In the genomic region with DNA sequence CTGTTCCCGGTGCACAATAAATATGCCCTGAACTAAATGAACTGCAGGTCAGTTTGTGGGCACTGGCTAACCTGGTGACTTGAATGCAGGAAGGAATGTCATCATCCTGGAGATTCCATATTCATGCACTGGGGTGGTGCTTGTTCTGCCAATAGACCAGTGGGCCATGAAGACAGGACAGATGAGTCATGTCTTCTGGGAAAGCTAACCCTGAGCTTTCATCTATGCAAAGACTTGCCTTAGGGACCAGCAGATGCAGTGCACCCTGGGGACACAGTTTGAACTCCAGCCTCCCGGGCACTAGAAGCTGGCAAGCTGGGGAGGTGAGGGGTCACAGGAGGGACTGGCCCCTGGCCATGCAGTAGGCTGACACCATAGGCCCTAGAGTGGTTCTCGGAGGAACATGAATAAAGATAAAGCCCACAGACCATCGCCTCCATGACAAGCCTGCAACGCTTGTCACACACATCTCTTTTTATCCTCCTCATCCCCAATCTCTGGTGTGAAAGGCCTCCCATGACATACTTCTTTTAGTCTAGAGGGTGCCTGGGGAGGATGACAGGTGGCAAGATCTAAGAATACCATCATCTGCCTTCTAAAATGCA, we compare ENCODE assay signal across 30 cellular contexts.
A peak's percentile ranks its signal among the peaks of the same experiment; 100 is the strongest.
DNase-seq lines count a peak whose midpoint lies in the region; ATAC-seq and TF ChIP-seq lines count a peak whose summit lies in the region.
"Had no signal": no experiment of that assay in that cellular context is flagged by ENCODE, and none has a peak within 500 bp of the region (broad histone marks: within the 10 kb centered on the region; RNA-seq: fewer than 3 reads in every experiment).

No MANE protein-coding gene starts in this region.

- peaks cover 4% of the 10 kb centered on the region for H3K27me3 Mint-ChIP-seq in brain

- CTCF ChIA-PET in GM10248 (lab: Yijun Ruan, JAX), result no interaction called here

- TF ChIP-seq CTCF in brain (conservative IDR thresholded peaks at IDR 0.05) (no peak), GM10248 (IDR thresholded peaks at IDR 0.05; ENCODE audit: control extremely low read depth, extremely low read depth, low read depth, missing control alignments) (no peak)

- peaks cover 51% of the 10 kb centered on the region for H3K4me1 Mint-ChIP-seq in brain

- no peaks in the 10 kb centered on the region for H3K9me3 Mint-ChIP-seq in brain
- H3K9me3 Mint-ChIP-seq: activated naive CD4-positive, alpha-beta T cell treated with anti-CD3 and anti-CD28 coated beads for 36 hours had no signal

- no peak for ATAC-seq in Right ventricle myocardium inferior
- no peak for ATAC-seq in HG03025 (IDR thresholded peaks at IDR 0.05; ENCODE audit: low FRiP score, unreplicated experiment)
- ATAC-seq: left colon, PC-3 had no signal

- POLR2A ChIA-PET in GM10248 (lab: Yijun Ruan, JAX), result no interaction called here

- no peak overlapping the region for H3K4me3 Mint-ChIP-seq in brain
- H3K4me3 Mint-ChIP-seq: activated naive CD4-positive, alpha-beta T cell treated with anti-CD3 and anti-CD28 coated beads for 36 hours had no signal

- no peaks in the 10 kb centered on the region for H3K36me3 Mint-ChIP-seq in brain

- DNase-seq in Right ventricle myocardium inferior (ENCODE audit: missing footprints) (peak; percentile 40), cardiac septum (ENCODE audit: low spot score) (no peak), kidney tubule cell (ENCODE audit: low spot score) (peak; percentile 89), NCI-H2029 treated with DMSO at 0.1 percent for 48 hours (lab: John Stamatoyannopoulos, UW) (no peak), KG1 (lab: John Stamatoyannopoulos, UW) (no peak), GM10248 (ENCODE audit: extremely low spot score) (no peak)
- DNase-seq: activated CD4-positive, alpha-beta T cell treated with anti-CD3 and anti-CD28 coated beads for 48 hours; activated naive CD4-positive, alpha-beta T cell treated with anti-CD3 and anti-CD28 coated beads for 36 hours; activated T-cell treated with anti-CD3 and anti-CD28 coated beads, Interleukin-2, amount 50 U/mL, for 48 hours; adrenal gland; BE2C; brain microvascular endothelial cell; DMS79; GF-D8; left colon; mesenchymal stem cell; NCI-H1048; NCI-H1694; NCI-H510A treated with DMSO at 0.1 percent for 48 hours; NK-92 treated with Interleukin-12 subunit alpha and Interleukin-12 subunit beta, amount 100 ng/mL, for 24 hours; PC-3; SHP77; sigmoid colon; stimulated activated CD4-positive, alpha-beta T cell treated with anti-CD3 and anti-CD28 coated beads, Interleukin-4, amount 100 ng/mL, for 4 hours; stimulated activated naive CD4-positive, alpha-beta T cell treated with Interleukin-2 at 50 U/mL for 16 hours; T-helper 9 cell; testis had no signal

- intact Hi-C loops in Right ventricle myocardium inferior (cut with DNase I) (no loop called here), cardiac septum (cut with DNase I) (no loop called here)

- H3K27ac Mint-ChIP-seq in brain, result peak overlapping the region in 3 of 5 experiments; percentile 8 to 60 (median 36)
- H3K27ac Mint-ChIP-seq: activated naive CD4-positive, alpha-beta T cell treated with anti-CD3 and anti-CD28 coated beads for 36 hours; progenitor cell of endocrine pancreas had no signal

Comparison
In these comparisons a context has a peak if more than half of its experiments do, and no peak if none do; other contexts are left out.
1. DNase-seq: peak in Right ventricle myocardium inferior (single experiment) and kidney tubule cell (single experiment); none in cardiac septum (single experiment), NCI-H2029 treated with DMSO at 0.1 percent for 48 hours (single experiment), KG1 (single experiment) and GM10248 (single experiment).